ENCODE assay signal across 9 cellular contexts in genomic region chr17:75086496-75087181, GRCh38. TPM values are rescaled to one million over a fixed set of nuclear protein-coding genes. Genes with fewer than 3 reads are reported as not detected.
DNase-seq lines count a peak whose midpoint lies in the region; ATAC-seq, FAIRE-seq and TF ChIP-seq lines count a peak whose summit lies in the region.
"Had no signal": no experiment of that assay in that cellular context is flagged by ENCODE, and none has a peak within 500 bp of the region (broad histone marks: within the 10 kb centered on the region; RNA-seq: fewer than 3 reads in every experiment).

No MANE protein-coding gene starts in this region.

- TF ChIP-seq POLR2A in GM12892 (IDR thresholded peaks at IDR 0.05; ENCODE audit: low read depth, low read length) = no peak

- no peaks in the 10 kb centered on the region for H3K36me3 Mint-ChIP-seq in activated T-cell treated with anti-CD3 and anti-CD28 coated beads, Interleukin-2, amount 50 U/mL, for 4 hours (ENCODE audit: insufficient read depth)
- no peaks in the 10 kb centered on the region for H3K36me3 Mint-ChIP-seq in activated CD4-positive, alpha-beta memory T cell treated with anti-CD3 and anti-CD28 coated beads, Interleukin-2, amount 10 ng/mL, durations not matched to agents 7 days and 5 days (ENCODE audit: low read depth)
- H3K36me3 Mint-ChIP-seq in stimulated activated naive B cell treated with anti-CD40 and anti-IgM and Interleukin-4, amounts not matched to agents 10 μg/mL and 1 μg/mL and 100 μg/mL, for 72 hours = no peaks in the 10 kb centered on the region

- POLR2A ChIA-PET in activated CD4-positive, alpha-beta memory T cell treated with anti-CD3 and anti-CD28 coated beads, Interleukin-2, amount 10 ng/mL, durations not matched to agents 7 days and 5 days (lab: Charles Lee) = interaction anchor here (1.2 to 2.3 kb wide), 3 partner anchors 9 to 52 kb away, joined by 3 to 16 read pairs (median 11); partner anchors contain the start of gene ARMC7

- FAIRE-seq in GM12892 (lab: Jason Lieb, UNC) = no peak

- ATAC-seq in activated T-cell treated with anti-CD3 and anti-CD28 coated beads, Interleukin-2, amount 50 U/mL, for 4 hours = no peak
- peak; percentile 39 for ATAC-seq in left lobe of liver
- no peak for ATAC-seq in stimulated activated naive B cell treated with anti-CD40 and anti-IgM and Interleukin-4, amounts not matched to agents 10 μg/mL and 1 μg/mL and 100 μg/mL, for 72 hours (replicated peaks)

- CTCF ChIA-PET in activated CD4-positive, alpha-beta memory T cell treated with anti-CD3 and anti-CD28 coated beads, Interleukin-2, amount 10 ng/mL, durations not matched to agents 7 days and 5 days (lab: Charles Lee) = interaction anchor here (1.3 to 1.7 kb wide), 2 partner anchors 19 to 27 kb away, joined by 3 to 5 read pairs; no protein-coding TSS in a partner anchor

- peaks cover 1% of the 10 kb centered on the region for H3K27me3 Mint-ChIP-seq in activated T-cell treated with anti-CD3 and anti-CD28 coated beads, Interleukin-2, amount 50 U/mL, for 4 hours (ENCODE audit: low read depth)
- H3K27me3 Mint-ChIP-seq in activated CD4-positive, alpha-beta memory T cell treated with anti-CD3 and anti-CD28 coated beads, Interleukin-2, amount 10 ng/mL, durations not matched to agents 7 days and 5 days = no peaks in the 10 kb centered on the region
- H3K27me3 Mint-ChIP-seq in stimulated activated naive B cell treated with anti-CD40 and anti-IgM and Interleukin-4, amounts not matched to agents 10 μg/mL and 1 μg/mL and 100 μg/mL, for 72 hours = peaks cover 14 to 15% of the 10 kb centered on the region in 2 donors

- peaks cover 47% of the 10 kb centered on the region for H3K4me1 Mint-ChIP-seq in activated T-cell treated with anti-CD3 and anti-CD28 coated beads, Interleukin-2, amount 50 U/mL, for 4 hours (ENCODE audit: low read depth)
- peaks cover 44% of the 10 kb centered on the region for H3K4me1 Mint-ChIP-seq in activated CD4-positive, alpha-beta memory T cell treated with anti-CD3 and anti-CD28 coated beads, Interleukin-2, amount 10 ng/mL, durations not matched to agents 7 days and 5 days
- peaks cover 12 to 17% of the 10 kb centered on the region in 2 donors for H3K4me1 Mint-ChIP-seq in stimulated activated naive B cell treated with anti-CD40 and anti-IgM and Interleukin-4, amounts not matched to agents 10 μg/mL and 1 μg/mL and 100 μg/mL, for 72 hours

- H3K27ac Mint-ChIP-seq in activated CD4-positive, alpha-beta memory T cell treated with anti-CD3 and anti-CD28 coated beads, Interleukin-2, amount 10 ng/mL, durations not matched to agents 7 days and 5 days = peak overlapping the region; percentile 13
- H3K27ac Mint-ChIP-seq in stimulated activated naive B cell treated with anti-CD40 and anti-IgM and Interleukin-4, amounts not matched to agents 10 μg/mL and 1 μg/mL and 100 μg/mL, for 72 hours = peak overlapping the region; percentile 74

- H3K4me3 Mint-ChIP-seq in activated T-cell treated with anti-CD3 and anti-CD28 coated beads, Interleukin-2, amount 50 U/mL, for 4 hours = peak overlapping the region; percentile 74
- H3K4me3 Mint-ChIP-seq in activated CD4-positive, alpha-beta memory T cell treated with anti-CD3 and anti-CD28 coated beads, Interleukin-2, amount 10 ng/mL, durations not matched to agents 7 days and 5 days = peak overlapping the region; percentile 70
- H3K4me3 Mint-ChIP-seq in stimulated activated naive B cell treated with anti-CD40 and anti-IgM and Interleukin-4, amounts not matched to agents 10 μg/mL and 1 μg/mL and 100 μg/mL, for 72 hours = peak overlapping the region; percentile 17 to 41

- no peak for DNase-seq in activated T-cell treated with anti-CD3 and anti-CD28 coated beads, Interleukin-2, amount 50 U/mL, for 4 hours
- no peak for DNase-seq in activated T-cell treated with anti-CD3 and anti-CD28 coated beads for 4 hours
- DNase-seq in activated CD4-positive, alpha-beta memory T cell treated with anti-CD3 and anti-CD28 coated beads, Interleukin-2, amount 10 ng/mL, durations not matched to agents 7 days and 5 days = no peak
- DNase-seq in left lobe of liver (ENCODE audit: low spot score) = peak; percentile 63
- DNase-seq in stimulated activated naive B cell treated with anti-CD40 and anti-IgM and Interleukin-4, amounts not matched to agents 10 μg/mL and 1 μg/mL and 100 μg/mL, for 72 hours = no peak
- no peak for DNase-seq in NCI-H226
- DNase-seq in NCI-H1694 (lab: John Stamatoyannopoulos, UW) = no peak
- no peak for DNase-seq in GM12892 (ENCODE audit: insufficient read length)
- DNase-seq: NCI-H2029 treated with DMSO at 0.1 percent for 48 hours had no signal

- H3K9me3 Mint-ChIP-seq in activated T-cell treated with anti-CD3 and anti-CD28 coated beads, Interleukin-2, amount 50 U/mL, for 4 hours = no peaks in the 10 kb centered on the region
- H3K9me3 Mint-ChIP-seq in activated CD4-positive, alpha-beta memory T cell treated with anti-CD3 and anti-CD28 coated beads, Interleukin-2, amount 10 ng/mL, durations not matched to agents 7 days and 5 days = no peaks in the 10 kb centered on the region
- no peaks in the 10 kb centered on the region for H3K9me3 Mint-ChIP-seq in stimulated activated naive B cell treated with anti-CD40 and anti-IgM and Interleukin-4, amounts not matched to agents 10 μg/mL and 1 μg/mL and 100 μg/mL, for 72 hours

RNA-seq across cellular contexts. Expression of gene SLC16A5, which starts 1.1 kb away (rescaled TPM):
- total RNA-seq in activated T-cell treated with anti-CD3 and anti-CD28 coated beads, Interleukin-2, amount 50 U/mL, for 4 hours = 1 to 10 TPM in 1 of 3 donors, under 1 TPM in 2; 0.53 to 1.2 (median 0.55) TPM
- total RNA-seq in activated CD4-positive, alpha-beta memory T cell treated with anti-CD3 and anti-CD28 coated beads, Interleukin-2, amount 10 ng/mL, durations not matched to agents 7 days and 5 days = 10 to 100 TPM; 10.4 TPM
- total RNA-seq in left lobe of liver = 1.2 TPM
- polyA plus RNA-seq in GM12892 (2012; ENCODE audit: missing spikeins) = 1.0 TPM

RNA-seq across cellular contexts. Expression of gene ARMC7, which starts 23.1 kb away (rescaled TPM):
- 10 to 100 TPM; 13.2 to 14.4 (median 13.7) TPM for total RNA-seq in activated T-cell treated with anti-CD3 and anti-CD28 coated beads, Interleukin-2, amount 50 U/mL, for 4 hours
- total RNA-seq in activated CD4-positive, alpha-beta memory T cell treated with anti-CD3 and anti-CD28 coated beads, Interleukin-2, amount 10 ng/mL, durations not matched to agents 7 days and 5 days = 10 to 100 TPM; 17.1 to 17.9 TPM
- total RNA-seq in left lobe of liver = 5.6 TPM
- polyA plus RNA-seq in GM12892 (2012; ENCODE audit: missing spikeins) = 4.8 TPM

RNA-seq across cellular contexts. Expression of gene KCTD2, which starts 39.6 kb away (rescaled TPM):
- total RNA-seq in activated T-cell treated with anti-CD3 and anti-CD28 coated beads, Interleukin-2, amount 50 U/mL, for 4 hours = 10 to 100 TPM; 18.5 to 23.9 (median 22.2) TPM
- total RNA-seq in activated CD4-positive, alpha-beta memory T cell treated with anti-CD3 and anti-CD28 coated beads, Interleukin-2, amount 10 ng/mL, durations not matched to agents 7 days and 5 days = 10 to 100 TPM; 24.2 to 24.9 TPM
- total RNA-seq in left lobe of liver = 7.0 TPM
- polyA plus RNA-seq in GM12892 (2012; ENCODE audit: missing spikeins) = 9.9 TPM

RNA-seq across cellular contexts. Expression of gene ATP5PD, which starts 39.9 kb away (rescaled TPM):
- 100 to 1,000 TPM; 128 to 158 (median 147) TPM for total RNA-seq in activated T-cell treated with anti-CD3 and anti-CD28 coated beads, Interleukin-2, amount 50 U/mL, for 4 hours
- total RNA-seq in activated CD4-positive, alpha-beta memory T cell treated with anti-CD3 and anti-CD28 coated beads, Interleukin-2, amount 10 ng/mL, durations not matched to agents 7 days and 5 days = 100 to 1,000 TPM; 242 TPM
- 177 TPM for total RNA-seq in left lobe of liver
- 366 TPM for polyA plus RNA-seq in GM12892 (2012; ENCODE audit: missing spikeins)

RNA-seq across cellular contexts. Expression of gene NT5C, which starts 44.9 kb away (rescaled TPM):
- total RNA-seq in activated T-cell treated with anti-CD3 and anti-CD28 coated beads, Interleukin-2, amount 50 U/mL, for 4 hours = 100 to 1,000 TPM in 1 of 3 donors, 10 to 100 TPM in 2; 91.0 to 103 (median 91.4) TPM
- total RNA-seq in activated CD4-positive, alpha-beta memory T cell treated with anti-CD3 and anti-CD28 coated beads, Interleukin-2, amount 10 ng/mL, durations not matched to agents 7 days and 5 days = 10 to 100 TPM; 68.2 to 69.4 TPM
- total RNA-seq in left lobe of liver = 11.9 TPM
- polyA plus RNA-seq in GM12892 (2012; ENCODE audit: missing spikeins) = 33.8 TPM
